Comparison of ENCODE assay signal across 19 cellular contexts in the genomic region with DNA sequence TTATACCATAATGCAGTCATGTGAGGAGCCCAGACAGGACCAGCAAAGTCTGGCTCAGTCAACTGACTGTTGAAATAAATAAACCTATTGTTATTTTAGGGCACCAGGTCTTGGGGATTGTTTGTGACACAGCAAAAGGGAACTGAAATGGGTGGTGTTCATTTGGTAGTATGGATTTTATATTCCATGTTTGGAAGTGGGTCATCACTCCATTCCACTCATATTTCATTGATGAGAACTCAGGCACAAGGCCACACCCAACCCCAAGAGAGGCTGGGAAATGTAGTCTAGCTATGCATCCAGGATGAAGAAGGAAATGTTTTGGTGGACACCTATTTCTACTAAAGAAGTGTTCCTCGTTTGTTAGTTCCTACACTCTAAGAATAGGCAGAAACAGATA.
DNase-seq lines count a peak whose midpoint lies in the region; ATAC-seq and TF ChIP-seq lines count a peak whose summit lies in the region.
"Had no signal": no experiment of that assay in that cellular context is flagged by ENCODE, and none has a peak within 500 bp of the region (broad histone marks: within the 10 kb centered on the region; RNA-seq: fewer than 3 reads in every experiment).

No MANE protein-coding gene starts in this region.

- H2AK5ac ChIP-seq in trophoblast cell (ENCODE audit: low read length), result no peak overlapping the region

- peak overlapping the region; percentile 13 for H3K14ac ChIP-seq in trophoblast cell (ENCODE audit: low read length)

- DNase-seq in EH (ENCODE audit: low read depth) (peak; percentile 67), choroid plexus epithelial cell (ENCODE audit: low read depth) (peak; percentile 28), trophoblast cell (peak in 1 of 2 donors; percentile 8), MV-4-11 (lab: John Stamatoyannopoulos, UW) (no peak), iPS-NIHi7 (ENCODE audit: extremely low spot score) (no peak)
- DNase-seq: activated CD4-positive, alpha-beta memory T cell treated with anti-CD3 and anti-CD28 coated beads, Interleukin-2, amount 10 ng/mL, durations not matched to agents 7 days and 5 days; activated T-cell treated with anti-CD3 and anti-CD28 coated beads, Interleukin-2, amount 50 U/mL, for 24 hours; erythroblast; heart left ventricle; islet precursor cell; naive thymus-derived CD4-positive, alpha-beta T cell; NCI-H2029; NCI-H524; ovary; SIG-M5; T-helper 17 cell had no signal

- no peak for TF ChIP-seq CTCF in choroid plexus epithelial cell (conservative IDR thresholded peaks at IDR 0.05; ENCODE audit: low read depth, low read length)

- H3K18ac ChIP-seq in trophoblast cell (ENCODE audit: low read length), result no peak overlapping the region

- H3K9me3 ChIP-seq in trophoblast cell (ENCODE audit: insufficient read depth, low read depth, low read length), result no peaks in the 10 kb centered on the region
- H3K9me3 ChIP-seq: BLaER1, heart left ventricle, ovary had no signal

- H3K4me1 ChIP-seq in trophoblast cell (ENCODE audit: control insufficient read depth in 1 of 2, insufficient read depth in 2 of 2, low read length in 2 of 2), result peaks cover 3 to 12% of the 10 kb centered on the region in 2 experiments
- H3K4me1 ChIP-seq: BLaER1, heart left ventricle had no signal

- no peak overlapping the region for H3K23ac ChIP-seq in trophoblast cell (ENCODE audit: low read length)

- H3K4me3 ChIP-seq in choroid plexus epithelial cell (ENCODE audit: low read depth, low read length) (no peak overlapping the region), trophoblast cell (ENCODE audit: low read depth, low read length) (no peak overlapping the region)
- H3K4me3 ChIP-seq: BLaER1, heart left ventricle, ovary had no signal

- H3K4ac ChIP-seq in trophoblast cell (ENCODE audit: low read depth, low read length), result no peak overlapping the region

- no peak for TF ChIP-seq EP300 in Ishikawa (IDR thresholded peaks at IDR 0.05; ENCODE audit: borderline replicate concordance)

- H2AFZ ChIP-seq in trophoblast cell (ENCODE audit: insufficient read depth, low read length, poor library complexity), result no peak overlapping the region

- no peaks in the 10 kb centered on the region for H3K79me2 ChIP-seq in trophoblast cell (ENCODE audit: control insufficient read depth, insufficient read depth, low read length, poor library complexity)

- H3K27me3 ChIP-seq in trophoblast cell (ENCODE audit: insufficient read depth, low read length), result no peaks in the 10 kb centered on the region
- H3K27me3 ChIP-seq: BLaER1, heart left ventricle, ovary had no signal

- no peak for ATAC-seq in GM18517 (IDR thresholded peaks at IDR 0.05; ENCODE audit: unreplicated experiment)
- ATAC-seq: heart left ventricle; naive thymus-derived CD4-positive, alpha-beta T cell; T-helper 17 cell had no signal

- H3K79me1 ChIP-seq in trophoblast cell (ENCODE audit: low read length), result peaks cover 15% of the 10 kb centered on the region

- H2BK12ac ChIP-seq in trophoblast cell (ENCODE audit: low read length), result peak overlapping the region; percentile 72

- no CpG with 5 or more reads among the region's 1 CpG for WGBS in trophoblast cell (ENCODE audit: extremely low coverage, insufficient coverage, insufficient read length)

- no peak overlapping the region for H2BK5ac ChIP-seq in trophoblast cell (ENCODE audit: low read depth, low read length, poor library complexity)

- H3K9ac ChIP-seq in trophoblast cell (ENCODE audit: low read length), result no peak overlapping the region
- H3K9ac ChIP-seq: BLaER1 had no signal

- peak overlapping the region; percentile 53 for H4K91ac ChIP-seq in trophoblast cell (ENCODE audit: low read depth, low read length)

- no peak overlapping the region for H3K27ac ChIP-seq in trophoblast cell (ENCODE audit: low read depth, low read length)
- H3K27ac ChIP-seq: BLaER1, heart left ventricle, ovary had no signal

- no peaks in the 10 kb centered on the region for H3K36me3 ChIP-seq in trophoblast cell (ENCODE audit: control insufficient read depth in 1 of 2, insufficient read depth in 2 of 2, low read length in 2 of 2)
- H3K36me3 ChIP-seq: BLaER1, heart left ventricle, ovary had no signal

- TF ChIP-seq RAD21 in Ishikawa (IDR thresholded peaks at IDR 0.05; ENCODE audit: low read depth), result no peak

- H2BK120ac ChIP-seq in trophoblast cell (ENCODE audit: insufficient read depth, low read length, poor library complexity), result peak overlapping the region; percentile 72

- H4K12ac ChIP-seq in trophoblast cell (ENCODE audit: low read depth, low read length), result no peak overlapping the region

- H3K4me2 ChIP-seq in trophoblast cell (ENCODE audit: low read length), result no peak overlapping the region
- H3K4me2 ChIP-seq: BLaER1 had no signal

- H4K8ac ChIP-seq in trophoblast cell (ENCODE audit: low read depth, low read length), result peak overlapping the region; percentile 21

TF ChIP-seq in Ishikawa, 13 proteins besides CTCF, POLR2A, EP300 and RAD21:
- TF ChIP-seq TEAD4 (IDR thresholded peaks at IDR 0.05), result peak; percentile 65
- TF ChIP-seq, protein P1, sequence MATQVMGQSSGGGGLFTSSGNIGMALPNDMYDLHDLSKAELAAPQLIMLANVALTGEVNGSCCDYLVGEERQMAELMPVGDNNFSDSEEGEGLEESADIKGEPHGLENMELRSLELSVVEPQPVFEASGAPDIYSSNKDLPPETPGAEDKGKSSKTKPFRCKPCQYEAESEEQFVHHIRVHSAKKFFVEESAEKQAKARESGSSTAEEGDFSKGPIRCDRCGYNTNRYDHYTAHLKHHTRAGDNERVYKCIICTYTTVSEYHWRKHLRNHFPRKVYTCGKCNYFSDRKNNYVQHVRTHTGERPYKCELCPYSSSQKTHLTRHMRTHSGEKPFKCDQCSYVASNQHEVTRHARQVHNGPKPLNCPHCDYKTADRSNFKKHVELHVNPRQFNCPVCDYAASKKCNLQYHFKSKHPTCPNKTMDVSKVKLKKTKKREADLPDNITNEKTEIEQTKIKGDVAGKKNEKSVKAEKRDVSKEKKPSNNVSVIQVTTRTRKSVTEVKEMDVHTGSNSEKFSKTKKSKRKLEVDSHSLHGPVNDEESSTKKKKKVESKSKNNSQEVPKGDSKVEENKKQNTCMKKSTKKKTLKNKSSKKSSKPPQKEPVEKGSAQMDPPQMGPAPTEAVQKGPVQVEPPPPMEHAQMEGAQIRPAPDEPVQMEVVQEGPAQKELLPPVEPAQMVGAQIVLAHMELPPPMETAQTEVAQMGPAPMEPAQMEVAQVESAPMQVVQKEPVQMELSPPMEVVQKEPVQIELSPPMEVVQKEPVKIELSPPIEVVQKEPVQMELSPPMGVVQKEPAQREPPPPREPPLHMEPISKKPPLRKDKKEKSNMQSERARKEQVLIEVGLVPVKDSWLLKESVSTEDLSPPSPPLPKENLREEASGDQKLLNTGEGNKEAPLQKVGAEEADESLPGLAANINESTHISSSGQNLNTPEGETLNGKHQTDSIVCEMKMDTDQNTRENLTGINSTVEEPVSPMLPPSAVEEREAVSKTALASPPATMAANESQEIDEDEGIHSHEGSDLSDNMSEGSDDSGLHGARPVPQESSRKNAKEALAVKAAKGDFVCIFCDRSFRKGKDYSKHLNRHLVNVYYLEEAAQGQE (IDR thresholded peaks at IDR 0.05; ENCODE audit: low read depth), result no peak

Comparison
In these comparisons a context has a peak if more than half of its experiments do, and no peak if none do; other contexts are left out.
1. DNase-seq: peak in EH (single experiment) and choroid plexus epithelial cell (single experiment); none in MV-4-11 (single experiment) and iPS-NIHi7 (single experiment).